ENCODE assay signal across 1 cellular context in genomic region chr10:116891208-116891607, GRCh38.
TF ChIP-seq lines count a peak whose summit lies in the region.

No MANE protein-coding gene starts in this region.

TF ChIP-seq in HEK293, 187 proteins besides CTCF, POLR2A, EP300 and RAD21 (continued from another document):
- peak; percentile 48 for TF ChIP-seq PRDM10 (tag by site-specific recombination; IDR thresholded peaks at IDR 0.05)
- peak; percentile 25; the same call in 1 of the 2 replicates for TF ChIP-seq KLF8 (tag by site-specific recombination; IDR thresholded peaks at IDR 0.05)
- TF ChIP-seq ZNF302 (tag by site-specific recombination; IDR thresholded peaks at IDR 0.05; ENCODE audit: low read depth), result no peak
- TF ChIP-seq ZNF221 (tag by site-specific recombination; IDR thresholded peaks at IDR 0.05; ENCODE audit: borderline replicate concordance), result no peak
- TF ChIP-seq MYNN (tag by site-specific recombination; IDR thresholded peaks at IDR 0.05; ENCODE audit: borderline replicate concordance), result no peak
- TF ChIP-seq ZNF366 (tag by site-specific recombination; conservative IDR thresholded peaks at IDR 0.05), result peak; percentile 69
- no peak for TF ChIP-seq ZNF148 (tag by site-specific recombination; IDR thresholded peaks at IDR 0.05; ENCODE audit: borderline replicate concordance)
